In genomic region chr4:40197879-40198689, GRCh38 we compare ENCODE assay signal across 13 cellular contexts. TPM values are rescaled to one million over a fixed set of nuclear protein-coding genes. Genes with fewer than 3 reads are reported as not detected.
A peak's percentile ranks its signal among the peaks of the same experiment; 100 is the strongest.
DNase-seq lines count a peak whose midpoint lies in the region; ATAC-seq lines count a peak whose summit lies in the region.
"Had no signal": no experiment of that assay in that cellular context is flagged by ENCODE, and none has a peak within 500 bp of the region (broad histone marks: within the 10 kb centered on the region; RNA-seq: fewer than 3 reads in every experiment).

No MANE protein-coding gene starts in this region.

- no peaks in the 10 kb centered on the region for H3K36me3 ChIP-seq in mesodermal cell (ENCODE audit: control insufficient read depth, insufficient read depth, low read length)
- H3K36me3 ChIP-seq: ascending aorta, heart left ventricle, prostate gland had no signal

- no peak overlapping the region for H3K27ac ChIP-seq in mesodermal cell (ENCODE audit: low read depth, low read length, severe bottlenecking)
- H3K27ac ChIP-seq: ascending aorta had no signal

- ATAC-seq in GM18858 (IDR thresholded peaks at IDR 0.05; ENCODE audit: unreplicated experiment), result no peak
- ATAC-seq in sciatic nerve, result no peak
- no peak for ATAC-seq in GM21447 (IDR thresholded peaks at IDR 0.05; ENCODE audit: unreplicated experiment)
- ATAC-seq: heart left ventricle had no signal

- no peaks in the 10 kb centered on the region for H3K9me3 ChIP-seq in mesodermal cell (ENCODE audit: control insufficient read depth, low read length)
- H3K9me3 ChIP-seq: ascending aorta, heart left ventricle, prostate gland had no signal

- H3K4me3 ChIP-seq in mesodermal cell (ENCODE audit: extremely low read depth, insufficient read depth, low read length, poor library complexity, severe bottlenecking), result peak overlapping the region; percentile 12

- no peaks in the 10 kb centered on the region for H3K27me3 Mint-ChIP-seq in activated CD4-positive, alpha-beta memory T cell treated with anti-CD3 and anti-CD28 coated beads for 36 hours

- intact Hi-C loops in activated CD4-positive, alpha-beta memory T cell treated with anti-CD3 and anti-CD28 coated beads for 36 hours (cut with micrococcal nuclease), result loop anchor here (5.0 kb wide), 1 partner anchor 501 kb away; the partner anchor contains the start of gene UBE2K
- intact Hi-C loops in sciatic nerve (cut with DNase I), result no loop called here

- H3K4me1 Mint-ChIP-seq in activated CD4-positive, alpha-beta memory T cell treated with anti-CD3 and anti-CD28 coated beads for 36 hours (ENCODE audit: low read depth), result peaks cover 45% of the 10 kb centered on the region

- H3K4me3 Mint-ChIP-seq in activated CD4-positive, alpha-beta memory T cell treated with anti-CD3 and anti-CD28 coated beads for 36 hours, result peak overlapping the region; percentile 93

- POLR2A ChIA-PET in activated CD4-positive, alpha-beta memory T cell treated with anti-CD3 and anti-CD28 coated beads for 36 hours (lab: Charles Lee), result interaction anchor here (0.8 to 7.0 kb wide), 13 partner anchors 8 to 142 kb away, joined by 3 to 133 read pairs (median 15); partner anchors contain the start of gene N4BP2

- H3K4me1 ChIP-seq in mesodermal cell (ENCODE audit: control insufficient read depth, insufficient read depth, low read length, poor library complexity, severe bottlenecking), result peaks cover 24% of the 10 kb centered on the region
- H3K4me1 ChIP-seq: ascending aorta had no signal

- WGBS in mesodermal cell (ENCODE audit: insufficient coverage in 2 of 2), 2 experiments, result 86% methylated on average over 10 to 12 of the region's 15 CpGs

- H3K9me3 Mint-ChIP-seq in activated CD4-positive, alpha-beta memory T cell treated with anti-CD3 and anti-CD28 coated beads for 36 hours, result no peaks in the 10 kb centered on the region

- H3K36me3 Mint-ChIP-seq in activated CD4-positive, alpha-beta memory T cell treated with anti-CD3 and anti-CD28 coated beads for 36 hours, result peaks cover 58% of the 10 kb centered on the region

- peak overlapping the region; percentile 98 for H3K27ac Mint-ChIP-seq in activated CD4-positive, alpha-beta memory T cell treated with anti-CD3 and anti-CD28 coated beads for 36 hours

- peak; percentile 28 to 80 (median 60) for DNase-seq in stimulated activated naive CD4-positive, alpha-beta T cell (lab: John Stamatoyannopoulos, UW)
- DNase-seq in stimulated activated naive CD4-positive, alpha-beta T cell treated with Interleukin-2 at 50 U/mL for 16 hours (lab: John Stamatoyannopoulos, UW), result no peak
- DNase-seq in activated CD4-positive, alpha-beta memory T cell treated with anti-CD3 and anti-CD28 coated beads for 36 hours, result no peak
- DNase-seq in sciatic nerve (ENCODE audit: low spot score) (no peak), NCI-H510A treated with DMSO at 0.1 percent for 48 hours (lab: John Stamatoyannopoulos, UW) (no peak)
- DNase-seq: heart left ventricle, NCI-H187, SW 1271 had no signal

- CTCF ChIA-PET in activated CD4-positive, alpha-beta memory T cell treated with anti-CD3 and anti-CD28 coated beads for 36 hours (lab: Charles Lee), result interaction anchor here (0.8 to 2.1 kb wide), 10 partner anchors 11 to 119 kb away, joined by 3 to 8 read pairs (median 4); no protein-coding TSS in a partner anchor

RNA-seq across cellular contexts. Expression of gene RHOH, which starts 1.3 kb away (rescaled TPM):
- 10 to 100 TPM; 97.5 to 98.6 TPM for total RNA-seq in activated CD4-positive, alpha-beta memory T cell treated with anti-CD3 and anti-CD28 coated beads for 36 hours
- 2.5 TPM for polyA plus RNA-seq in mesodermal cell (2013, experiment 1 of 2)
- polyA plus RNA-seq in mesodermal cell (2013, experiment 2 of 2), result 2.4 TPM
- total RNA-seq in sciatic nerve, result 2.5 TPM
- total RNA-seq: ascending aorta had no signal

Comparison
In these comparisons a context has a peak if more than half of its experiments do, and no peak if none do; other contexts are left out.
1. DNase-seq: peak in stimulated activated naive CD4-positive, alpha-beta T cell (6 of 6); none in stimulated activated naive CD4-positive, alpha-beta T cell treated with Interleukin-2 at 50 U/mL for 16 hours (single experiment), activated CD4-positive, alpha-beta memory T cell treated with anti-CD3 and anti-CD28 coated beads for 36 hours (single experiment), sciatic nerve (single experiment) and NCI-H510A treated with DMSO at 0.1 percent for 48 hours (single experiment).
2. RNA of gene RHOH, which starts 1.3 kb away (total RNA-seq): 97.5 to 98.6 TPM in activated CD4-positive, alpha-beta memory T cell treated with anti-CD3 and anti-CD28 coated beads for 36 hours; 2.5 TPM in sciatic nerve (single experiment); every median in the first group is over 10 times any median in the second.